7 cellular contexts compared by ENCODE assay signal in the genomic region with DNA sequence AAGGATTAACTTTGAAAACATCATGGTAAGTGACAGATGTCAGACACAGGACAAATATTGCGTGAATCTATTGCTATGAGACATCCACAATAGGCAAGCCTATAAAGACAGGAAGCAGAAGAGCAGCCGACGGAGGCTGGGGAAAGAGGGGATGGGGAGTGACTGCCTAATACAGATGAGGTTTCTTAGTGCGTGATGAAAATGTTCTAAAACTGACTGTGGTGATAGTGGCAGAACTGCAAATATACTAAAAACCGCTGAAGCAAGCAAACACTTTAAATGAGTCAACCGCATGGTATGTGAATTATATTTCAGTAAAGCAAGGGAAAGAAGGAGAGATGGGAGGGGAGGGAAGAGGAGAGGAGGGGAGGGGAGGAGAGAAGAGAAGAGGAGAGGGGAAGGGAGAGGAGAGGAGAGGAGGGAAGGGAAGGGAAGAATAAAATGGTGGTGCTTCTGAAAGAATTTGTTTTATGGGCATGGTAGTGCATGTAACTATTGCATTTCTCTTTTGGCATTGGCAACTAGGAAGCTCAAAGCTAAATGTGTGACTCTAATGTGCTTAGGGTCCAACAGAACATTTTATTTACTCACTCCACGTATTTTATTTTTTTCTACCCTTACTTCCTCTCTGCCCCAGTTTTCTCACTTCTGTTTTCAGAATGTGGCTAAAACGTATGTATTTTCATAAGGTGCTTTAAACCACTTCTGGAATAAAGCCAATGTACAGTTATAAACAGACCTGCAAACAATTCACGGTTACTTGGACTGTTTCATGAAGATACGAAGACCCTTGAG.
DNase-seq lines count a peak whose midpoint lies in the region; ATAC-seq and TF ChIP-seq lines count a peak whose summit lies in the region.

No MANE protein-coding gene starts in this region.

- no peak overlapping the region for H3K4me3 ChIP-seq in choroid plexus epithelial cell (ENCODE audit: low read depth, low read length)
- no peak overlapping the region for H3K4me3 ChIP-seq in retinal pigment epithelial cell (ENCODE audit: low read length)

- peak; percentile 77 for DNase-seq in NOMO-1 treated with DMSO at 0.1 percent for 48 hours (lab: John Stamatoyannopoulos, UW; ENCODE audit: unreplicated experiment)
- peak; percentile 94 for DNase-seq in choroid plexus epithelial cell (ENCODE audit: low read depth)
- peak; percentile 39 for DNase-seq in retinal pigment epithelial cell (ENCODE audit: low read depth)
- DNase-seq in stimulated activated CD4-positive, alpha-beta T cell treated with anti-CD3 and anti-CD28 coated beads, Interleukin-2, amount 100 ng/mL, for 48 hours: no peak
- no peak for DNase-seq in HPDE6-E6E7 (ENCODE audit: extremely low spot score)

- TF ChIP-seq POLR2A in GM18505 (IDR thresholded peaks at IDR 0.05; ENCODE audit: borderline replicate concordance, extremely low read depth, insufficient read depth, insufficient read length): no peak

- TF ChIP-seq CTCF in choroid plexus epithelial cell (conservative IDR thresholded peaks at IDR 0.05; ENCODE audit: low read depth, low read length) (no peak), retinal pigment epithelial cell (conservative IDR thresholded peaks at IDR 0.05; ENCODE audit: low read depth, low read length) (no peak)

- peak; percentile 51 for ATAC-seq in GM18505 (IDR thresholded peaks at IDR 0.05; ENCODE audit: unreplicated experiment)
- ATAC-seq in HG02588 (IDR thresholded peaks at IDR 0.05; ENCODE audit: unreplicated experiment): peak; percentile 50

Comparison
In these comparisons a context has a peak if more than half of its experiments do, and no peak if none do; other contexts are left out.
1. DNase-seq: peak in NOMO-1 treated with DMSO at 0.1 percent for 48 hours (single experiment), choroid plexus epithelial cell (single experiment) and retinal pigment epithelial cell (single experiment); none in stimulated activated CD4-positive, alpha-beta T cell treated with anti-CD3 and anti-CD28 coated beads, Interleukin-2, amount 100 ng/mL, for 48 hours (0 of 2) and HPDE6-E6E7 (single experiment).